Comparison of ENCODE assay signal across 34 cellular contexts in genomic region chr7:141877365-141877764, GRCh38. TPM values are rescaled to one million over a fixed set of nuclear protein-coding genes. Genes with fewer than 3 reads are reported as not detected.
"Had no signal": no experiment of that assay in that cellular context is flagged by ENCODE, and none has a peak within 500 bp of the region (broad histone marks: within the 10 kb centered on the region; RNA-seq: fewer than 3 reads in every experiment).

No MANE protein-coding gene starts in this region.

- H3K27me3 Mint-ChIP-seq: activated CD4-positive, alpha-beta memory T cell treated with anti-CD3 and anti-CD28 coated beads, Interleukin-2, amount 10 ng/mL, durations not matched to agents 7 days and 5 days; activated CD4-positive, alpha-beta T cell treated with anti-CD3 and anti-CD28 coated beads, Interleukin-2, amount 10 ng/mL, durations not matched to agents 24 days and 14 days; activated naive CD8-positive, alpha-beta T cell treated with anti-CD3 and anti-CD28 coated beads, Interleukin-2, amount 50 U/mL, for 24 hours; activated T-cell treated with anti-CD3 and anti-CD28 coated beads, Interleukin-2, amount 50 U/mL, for 24 hours; effector memory CD8-positive, alpha-beta T cell had no signal

- H3K4me3 Mint-ChIP-seq: activated CD4-positive, alpha-beta memory T cell treated with anti-CD3 and anti-CD28 coated beads, Interleukin-2, amount 10 ng/mL, durations not matched to agents 7 days and 5 days; activated CD4-positive, alpha-beta T cell treated with anti-CD3 and anti-CD28 coated beads for 36 hours; activated CD4-positive, alpha-beta T cell treated with anti-CD3 and anti-CD28 coated beads, Interleukin-2, amount 10 ng/mL, durations not matched to agents 24 days and 14 days; activated naive CD4-positive, alpha-beta T cell treated with anti-CD3 and anti-CD28 coated beads for 36 hours; activated naive CD4-positive, alpha-beta T cell treated with anti-CD3 and anti-CD28 coated beads, Interleukin-2, amount 50 U/mL, for 24 hours; activated naive CD8-positive, alpha-beta T cell treated with anti-CD3 and anti-CD28 coated beads for 36 hours; activated naive CD8-positive, alpha-beta T cell treated with anti-CD3 and anti-CD28 coated beads, Interleukin-2, amount 50 U/mL, for 24 hours; activated T-cell treated with anti-CD3 and anti-CD28 coated beads, Interleukin-2, amount 50 U/mL, for 24 hours; activated T-helper 1 cell treated with anti-CD3 and anti-CD28 coated beads, Interleukin-12 subunit alpha, Interleukin-12 subunit beta, Interleukin-2, Interleukin-4 antibody, amounts not matched to agents 30 ng/mL and 10 ng/mL and 1 ng/mL, durations not matched to agents 14 hours and 24 hours and 36 hours; effector memory CD8-positive, alpha-beta T cell had no signal

- H3K9me3 ChIP-seq: adrenal gland, body of pancreas, gastrocnemius medialis had no signal

- H3K36me3 Mint-ChIP-seq: activated naive CD4-positive, alpha-beta T cell treated with anti-CD3 and anti-CD28 coated beads, Interleukin-2, amount 50 U/mL, for 24 hours; activated naive CD8-positive, alpha-beta T cell treated with anti-CD3 and anti-CD28 coated beads for 36 hours had no signal

- H3K4me1 Mint-ChIP-seq: activated CD4-positive, alpha-beta memory T cell treated with anti-CD3 and anti-CD28 coated beads, Interleukin-2, amount 10 ng/mL, durations not matched to agents 7 days and 5 days; activated CD4-positive, alpha-beta T cell treated with anti-CD3 and anti-CD28 coated beads for 36 hours; activated CD4-positive, alpha-beta T cell treated with anti-CD3 and anti-CD28 coated beads, Interleukin-2, amount 10 ng/mL, durations not matched to agents 24 days and 14 days; activated naive CD4-positive, alpha-beta T cell treated with anti-CD3 and anti-CD28 coated beads, Interleukin-2, amount 50 U/mL, for 24 hours; activated naive CD8-positive, alpha-beta T cell treated with anti-CD3 and anti-CD28 coated beads for 36 hours; activated naive CD8-positive, alpha-beta T cell treated with anti-CD3 and anti-CD28 coated beads, Interleukin-2, amount 50 U/mL, for 24 hours had no signal

- ATAC-seq: activated CD4-positive, alpha-beta T cell treated with anti-CD3 and anti-CD28 coated beads for 36 hours; body of pancreas; effector memory CD8-positive, alpha-beta T cell; foreskin keratinocyte; gastrocnemius medialis had no signal

- H3K27me3 ChIP-seq: adrenal gland, body of pancreas, esophagus muscularis mucosa, foreskin keratinocyte, gastrocnemius medialis, heart left ventricle had no signal

- FAIRE-seq: colon had no signal

- H3K36me3 ChIP-seq: adrenal gland, esophagus muscularis mucosa, gastrocnemius medialis, heart left ventricle had no signal

- DNase-seq: activated CD4-positive, alpha-beta memory T cell treated with anti-CD3 and anti-CD28 coated beads, Interleukin-2, amount 10 ng/mL, durations not matched to agents 7 days and 5 days; activated CD4-positive, alpha-beta T cell treated with anti-CD3 and anti-CD28 coated beads for 36 hours; activated CD4-positive, alpha-beta T cell treated with anti-CD3 and anti-CD28 coated beads, Interleukin-2, amount 10 ng/mL, durations not matched to agents 24 days and 14 days; activated CD4-positive, CD25-positive, alpha-beta regulatory T cell; activated CD4-positive, CD25-positive, alpha-beta regulatory T cell treated with anti-CD3 and anti-CD28 coated beads, Interleukin-2, amount 50 U/mL, for 72 hours; activated CD8-positive, alpha-beta memory T cell treated with anti-CD3 and anti-CD28 coated beads, Interleukin-2, amount 50 U/mL, for 48 hours; activated effector memory CD4-positive, alpha-beta T cell treated with anti-CD3 and anti-CD28 coated beads, Interleukin-2, amount 50 U/mL, for 16 hours; activated naive CD4-positive, alpha-beta T cell treated with anti-CD3 and anti-CD28 coated beads for 36 hours; activated naive CD8-positive, alpha-beta T cell treated with anti-CD3 and anti-CD28 coated beads for 36 hours; activated naive CD8-positive, alpha-beta T cell treated with anti-CD3 and anti-CD28 coated beads, Interleukin-2, amount 50 U/mL, for 24 hours; activated T-cell treated with anti-CD3 and anti-CD28 coated beads for 4 hours; activated T-cell treated with anti-CD3 and anti-CD28 coated beads, Interleukin-2, amount 50 U/mL, for 24 hours; adrenal gland; amygdala; aorta; body of pancreas; caudate nucleus; cortex of kidney; dermis blood vessel endothelial cell; effector CD4-positive, alpha-beta T cell; effector memory CD8-positive, alpha-beta T cell; erythroblast; foreskin keratinocyte; gastrocnemius medialis; glutamatergic neuron; heart left ventricle; T-helper 2 cell had no signal

- H3K27ac ChIP-seq: adrenal gland, body of pancreas, esophagus muscularis mucosa, foreskin keratinocyte, gastrocnemius medialis, heart left ventricle had no signal

- H3K9me3 Mint-ChIP-seq: activated CD4-positive, alpha-beta T cell treated with anti-CD3 and anti-CD28 coated beads, Interleukin-2, amount 10 ng/mL, durations not matched to agents 24 days and 14 days; activated naive CD4-positive, alpha-beta T cell treated with anti-CD3 and anti-CD28 coated beads for 36 hours; activated naive CD8-positive, alpha-beta T cell treated with anti-CD3 and anti-CD28 coated beads, Interleukin-2, amount 50 U/mL, for 24 hours; activated T-helper 2 cell treated with anti-CD3 and anti-CD28 coated beads, Interferon-gamma antibody, Interleukin-2, Interleukin-4, amounts not matched to agents 10 μg/mL and 5 μg/mL and 100 μg/mL, durations not matched to agents 14 hours and 24 hours and 36 hours had no signal

- H3K27ac Mint-ChIP-seq: activated CD4-positive, alpha-beta memory T cell treated with anti-CD3 and anti-CD28 coated beads, Interleukin-2, amount 10 ng/mL, durations not matched to agents 7 days and 5 days; activated CD4-positive, alpha-beta T cell treated with anti-CD3 and anti-CD28 coated beads for 36 hours; activated CD4-positive, alpha-beta T cell treated with anti-CD3 and anti-CD28 coated beads, Interleukin-2, amount 10 ng/mL, durations not matched to agents 24 days and 14 days; activated naive CD4-positive, alpha-beta T cell treated with anti-CD3 and anti-CD28 coated beads for 36 hours; activated naive CD4-positive, alpha-beta T cell treated with anti-CD3 and anti-CD28 coated beads, Interleukin-2, amount 50 U/mL, for 24 hours; activated naive CD8-positive, alpha-beta T cell treated with anti-CD3 and anti-CD28 coated beads for 36 hours; activated naive CD8-positive, alpha-beta T cell treated with anti-CD3 and anti-CD28 coated beads, Interleukin-2, amount 50 U/mL, for 24 hours; activated T-cell treated with anti-CD3 and anti-CD28 coated beads, Interleukin-2, amount 50 U/mL, for 24 hours; activated T-helper 1 cell treated with anti-CD3 and anti-CD28 coated beads, Interleukin-12 subunit alpha, Interleukin-12 subunit beta, Interleukin-2, Interleukin-4 antibody, amounts not matched to agents 30 ng/mL and 10 ng/mL and 1 ng/mL, durations not matched to agents 14 hours and 24 hours and 36 hours; activated T-helper 2 cell treated with anti-CD3 and anti-CD28 coated beads, Interferon-gamma antibody, Interleukin-2, Interleukin-4, amounts not matched to agents 10 μg/mL and 5 μg/mL and 100 μg/mL, durations not matched to agents 14 hours and 24 hours and 36 hours; effector memory CD8-positive, alpha-beta T cell had no signal

- H3K4me1 ChIP-seq: adrenal gland, body of pancreas, esophagus muscularis mucosa, foreskin keratinocyte, gastrocnemius medialis, heart left ventricle had no signal

- H3K4me3 ChIP-seq: adrenal gland, body of pancreas, esophagus muscularis mucosa, gastrocnemius medialis, heart left ventricle had no signal

RNA-seq across cellular contexts. Expression of gene PRSS37, which starts 36.1 kb away (rescaled TPM):
- total RNA-seq: activated CD4-positive, alpha-beta memory T cell treated with anti-CD3 and anti-CD28 coated beads, Interleukin-2, amount 10 ng/mL, durations not matched to agents 7 days and 5 days; activated CD4-positive, alpha-beta T cell treated with anti-CD3 and anti-CD28 coated beads for 36 hours; activated CD4-positive, alpha-beta T cell treated with anti-CD3 and anti-CD28 coated beads, Interleukin-2, amount 10 ng/mL, durations not matched to agents 24 days and 14 days; activated naive CD4-positive, alpha-beta T cell treated with anti-CD3 and anti-CD28 coated beads for 36 hours; activated naive CD8-positive, alpha-beta T cell treated with anti-CD3 and anti-CD28 coated beads for 36 hours; activated T-helper 1 cell treated with anti-CD3 and anti-CD28 coated beads, Interleukin-12 subunit alpha, Interleukin-12 subunit beta, Interleukin-2, Interleukin-4 antibody, amounts not matched to agents 30 ng/mL and 10 ng/mL and 1 ng/mL, durations not matched to agents 14 hours and 24 hours and 36 hours; activated T-helper 2 cell treated with anti-CD3 and anti-CD28 coated beads, Interferon-gamma antibody, Interleukin-2, Interleukin-4, amounts not matched to agents 10 μg/mL and 5 μg/mL and 100 μg/mL, durations not matched to agents 14 hours and 24 hours and 36 hours; adrenal gland; aorta; body of pancreas; chondrocyte; dermis blood vessel endothelial cell; esophagus muscularis mucosa; foreskin keratinocyte; gastrocnemius medialis; heart left ventricle; T-helper 1 cell treated with Interleukin-12 subunit alpha and Interleukin-12 subunit beta and Interleukin-4 antibody, amounts not matched to agents 30 ng/mL and 1 ng/mL, for 36 hours had no signal
- polyA plus RNA-seq: adrenal gland, aorta, foreskin keratinocyte, heart left ventricle had no signal

RNA-seq across cellular contexts. Expression of gene OR9A4, which starts 38.8 kb away (rescaled TPM):
- total RNA-seq: activated CD4-positive, alpha-beta memory T cell treated with anti-CD3 and anti-CD28 coated beads, Interleukin-2, amount 10 ng/mL, durations not matched to agents 7 days and 5 days; activated CD4-positive, alpha-beta T cell treated with anti-CD3 and anti-CD28 coated beads for 36 hours; activated CD4-positive, alpha-beta T cell treated with anti-CD3 and anti-CD28 coated beads, Interleukin-2, amount 10 ng/mL, durations not matched to agents 24 days and 14 days; activated naive CD4-positive, alpha-beta T cell treated with anti-CD3 and anti-CD28 coated beads for 36 hours; activated naive CD8-positive, alpha-beta T cell treated with anti-CD3 and anti-CD28 coated beads for 36 hours; activated T-helper 1 cell treated with anti-CD3 and anti-CD28 coated beads, Interleukin-12 subunit alpha, Interleukin-12 subunit beta, Interleukin-2, Interleukin-4 antibody, amounts not matched to agents 30 ng/mL and 10 ng/mL and 1 ng/mL, durations not matched to agents 14 hours and 24 hours and 36 hours; activated T-helper 2 cell treated with anti-CD3 and anti-CD28 coated beads, Interferon-gamma antibody, Interleukin-2, Interleukin-4, amounts not matched to agents 10 μg/mL and 5 μg/mL and 100 μg/mL, durations not matched to agents 14 hours and 24 hours and 36 hours; adrenal gland; body of pancreas; chondrocyte; dermis blood vessel endothelial cell; foreskin keratinocyte; gastrocnemius medialis; heart left ventricle; T-helper 1 cell treated with Interleukin-12 subunit alpha and Interleukin-12 subunit beta and Interleukin-4 antibody, amounts not matched to agents 30 ng/mL and 1 ng/mL, for 36 hours had no signal
- polyA plus RNA-seq: adrenal gland, aorta, foreskin keratinocyte, heart left ventricle had no signal
